In genomic region chr7:33494473-33494872, GRCh38 we compare ENCODE assay signal across 1 cellular context.
TF ChIP-seq lines count a peak whose summit lies in the region.

No MANE protein-coding gene starts in this region.

TF ChIP-seq in HEK293, 187 proteins besides CTCF, POLR2A, EP300 and RAD21:
- 0 out of 2 replicates have a peak, but pooled peaks have one; percentile 32 for TF ChIP-seq ZBTB44 (tag by site-specific recombination; IDR thresholded peaks at IDR 0.05)
- TF ChIP-seq ZNF48 (tag by site-specific recombination; IDR thresholded peaks at IDR 0.05), result no peak
- TF ChIP-seq PRDM6 (tag by site-specific recombination; IDR thresholded peaks at IDR 0.05), result 0 out of 2 replicates have a peak, but pooled peaks have one; percentile 41
- peak; percentile 85 for TF ChIP-seq SP7 (tag by site-specific recombination; IDR thresholded peaks at IDR 0.05)
- peak; percentile 62 for TF ChIP-seq OSR2 (tag by site-specific recombination; IDR thresholded peaks at IDR 0.05)
- no peak for TF ChIP-seq ZNF248 (tag by site-specific recombination; IDR thresholded peaks at IDR 0.05)
- no peak for TF ChIP-seq ZNF433 (tag by site-specific recombination; IDR thresholded peaks at IDR 0.05; ENCODE audit: low read depth)
- TF ChIP-seq ZNF580 (tag by site-specific recombination; IDR thresholded peaks at IDR 0.05), result no peak
- TF ChIP-seq PRDM4 (tag by site-specific recombination; IDR thresholded peaks at IDR 0.05), result no peak
- TF ChIP-seq PATZ1 (tag by site-specific recombination; IDR thresholded peaks at IDR 0.05), result no peak
- TF ChIP-seq ZFHX2 (tag by site-specific recombination; conservative IDR thresholded peaks at IDR 0.05), result peak; percentile 29
- no peak for TF ChIP-seq KLF16 (tag by site-specific recombination; IDR thresholded peaks at IDR 0.05)
- TF ChIP-seq WT1 (tag by site-specific recombination; IDR thresholded peaks at IDR 0.05), result peak; percentile 96
- TF ChIP-seq ZNF2 (tag by site-specific recombination; IDR thresholded peaks at IDR 0.05), result no peak
- no peak for TF ChIP-seq ZNF660 (tag by site-specific recombination; IDR thresholded peaks at IDR 0.05)
